In the genomic region with DNA sequence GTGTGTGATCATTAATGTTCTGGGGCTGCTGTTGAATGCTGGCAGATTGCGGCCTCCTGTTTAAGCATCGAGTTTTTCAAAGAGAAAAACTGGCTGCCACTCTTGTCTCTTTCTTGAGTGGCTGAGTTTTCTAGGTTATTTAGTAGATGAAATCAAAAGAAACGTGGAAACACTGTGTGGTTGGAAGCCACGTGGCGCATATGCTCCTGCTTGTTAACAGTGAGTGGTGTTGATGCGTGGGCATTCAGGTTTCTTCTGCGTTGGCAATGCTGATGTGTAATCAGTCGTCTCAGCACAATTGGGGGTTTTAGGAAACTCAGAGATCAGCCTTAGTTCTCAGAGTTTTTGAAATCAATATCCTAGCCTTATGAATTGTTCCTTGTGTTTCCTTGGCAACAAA, we compare ENCODE assay signal across 33 cellular contexts.
"Had no signal": no experiment of that assay in that cellular context is flagged by ENCODE, and none has a peak within 500 bp of the region (broad histone marks: within the 10 kb centered on the region; RNA-seq: fewer than 3 reads in every experiment).

No MANE protein-coding gene starts in this region.

- H3K27ac ChIP-seq: body of pancreas, Peyer's patch, VCaP had no signal

- H3K4me1 Mint-ChIP-seq: activated B cell treated with CpG ODN at 0.5 μM for 24 hours; activated CD4-positive, alpha-beta T cell treated with anti-CD3 and anti-CD28 coated beads, Interleukin-2, amount 10 ng/mL, durations not matched to agents 24 days and 14 days; activated naive CD4-positive, alpha-beta T cell treated with anti-CD3 and anti-CD28 coated beads, Interleukin-2, amount 50 U/mL, for 24 hours had no signal

- H3K27me3 Mint-ChIP-seq: activated B cell treated with CpG ODN at 0.5 μM for 24 hours; activated CD4-positive, alpha-beta T cell treated with anti-CD3 and anti-CD28 coated beads, Interleukin-2, amount 10 ng/mL, durations not matched to agents 24 days and 14 days; activated CD8-positive, alpha-beta T cell treated with anti-CD3 and anti-CD28 coated beads for 36 hours; activated naive CD4-positive, alpha-beta T cell treated with anti-CD3 and anti-CD28 coated beads, Interleukin-2, amount 50 U/mL, for 24 hours; activated naive CD8-positive, alpha-beta T cell treated with anti-CD3 and anti-CD28 coated beads, Interleukin-2, amount 10 ng/mL, durations not matched to agents 7 days and 5 days had no signal

- H3K27ac Mint-ChIP-seq: activated B cell treated with CpG ODN at 0.5 μM for 24 hours; activated CD4-positive, alpha-beta T cell treated with anti-CD3 and anti-CD28 coated beads, Interleukin-2, amount 10 ng/mL, durations not matched to agents 24 days and 14 days; activated CD8-positive, alpha-beta T cell treated with anti-CD3 and anti-CD28 coated beads for 36 hours; activated naive CD4-positive, alpha-beta T cell treated with anti-CD3 and anti-CD28 coated beads, Interleukin-2, amount 50 U/mL, for 24 hours; activated naive CD8-positive, alpha-beta T cell treated with anti-CD3 and anti-CD28 coated beads, Interleukin-2, amount 10 ng/mL, durations not matched to agents 7 days and 5 days; activated T-cell treated with anti-CD3 and anti-CD28 coated beads, Interleukin-2, amount 50 U/mL, for 72 hours; activated T-helper 2 cell treated with anti-CD3 and anti-CD28 coated beads, Interferon-gamma antibody, Interleukin-2, Interleukin-4, amounts not matched to agents 10 μg/mL and 5 μg/mL and 100 μg/mL, durations not matched to agents 14 hours and 24 hours and 36 hours had no signal

- H3K9me3 Mint-ChIP-seq: activated B cell treated with CpG ODN at 0.5 μM for 24 hours; activated CD4-positive, alpha-beta T cell treated with anti-CD3 and anti-CD28 coated beads, Interleukin-2, amount 10 ng/mL, durations not matched to agents 24 days and 14 days; activated CD8-positive, alpha-beta T cell treated with anti-CD3 and anti-CD28 coated beads for 36 hours; activated naive CD4-positive, alpha-beta T cell treated with anti-CD3 and anti-CD28 coated beads, Interleukin-2, amount 50 U/mL, for 24 hours; activated naive CD8-positive, alpha-beta T cell treated with anti-CD3 and anti-CD28 coated beads, Interleukin-2, amount 10 ng/mL, durations not matched to agents 7 days and 5 days; activated T-cell treated with anti-CD3 and anti-CD28 coated beads, Interleukin-2, amount 50 U/mL, for 72 hours; activated T-helper 2 cell treated with anti-CD3 and anti-CD28 coated beads, Interferon-gamma antibody, Interleukin-2, Interleukin-4, amounts not matched to agents 10 μg/mL and 5 μg/mL and 100 μg/mL, durations not matched to agents 14 hours and 24 hours and 36 hours had no signal

- DNase-seq: activated B cell treated with CpG ODN at 0.5 μM for 24 hours; activated CD4-positive, alpha-beta T cell treated with anti-CD3 and anti-CD28 coated beads, Interleukin-2, amount 10 ng/mL, durations not matched to agents 24 days and 14 days; activated CD4-positive, alpha-beta T cell treated with anti-CD3 and anti-CD28 coated beads, Interleukin-2, amount 50 U/mL, for 4 hours; activated CD4-positive, CD25-positive, alpha-beta regulatory T cell treated with anti-CD3 and anti-CD28 coated beads, Interleukin-2, amount 50 U/mL, for 72 hours; activated gamma-delta T cell; activated naive CD4-positive, alpha-beta T cell treated with Interleukin-2 at 50 U/mL for 16 hours; activated naive CD8-positive, alpha-beta T cell treated with anti-CD3 and anti-CD28 coated beads, Interleukin-2, amount 10 ng/mL, durations not matched to agents 7 days and 5 days; activated T-cell treated with anti-CD3 and anti-CD28 coated beads, Interleukin-2, amount 50 U/mL, for 1 hour; activated T-cell treated with anti-CD3 and anti-CD28 coated beads, Interleukin-2, amount 50 U/mL, for 72 hours; body of pancreas; NCI-H1092 treated with DMSO at 0.1 percent for 48 hours; NCI-H1417; NCI-H146; NCI-H187; NCI-H2029 treated with DMSO at 0.1 percent for 48 hours; NCI-H2107; NCI-H2171; NCI-H510A; NCI-H526; NCI-H748 treated with DMSO at 0.1 percent for 48 hours; NK-92 treated with Interleukin-12 subunit alpha and Interleukin-12 subunit beta, amount 100 ng/mL, for 24 hours; PC-3; Peyer's patch; RPMI8226; SIG-M5; SW 1271; T-helper 1 cell; T-helper 9 cell had no signal

- H3K4me3 ChIP-seq: body of pancreas, K562, Peyer's patch had no signal

- H3K9me3 ChIP-seq: body of pancreas, Peyer's patch had no signal

- H3K4me3 Mint-ChIP-seq: activated B cell treated with CpG ODN at 0.5 μM for 24 hours; activated CD4-positive, alpha-beta T cell treated with anti-CD3 and anti-CD28 coated beads, Interleukin-2, amount 10 ng/mL, durations not matched to agents 24 days and 14 days; activated CD8-positive, alpha-beta T cell treated with anti-CD3 and anti-CD28 coated beads for 36 hours; activated naive CD4-positive, alpha-beta T cell treated with anti-CD3 and anti-CD28 coated beads, Interleukin-2, amount 50 U/mL, for 24 hours; activated naive CD8-positive, alpha-beta T cell treated with anti-CD3 and anti-CD28 coated beads, Interleukin-2, amount 10 ng/mL, durations not matched to agents 7 days and 5 days; activated T-cell treated with anti-CD3 and anti-CD28 coated beads, Interleukin-2, amount 50 U/mL, for 72 hours had no signal

- ATAC-seq: body of pancreas, K562, PC-3 had no signal
